In the genomic region with DNA sequence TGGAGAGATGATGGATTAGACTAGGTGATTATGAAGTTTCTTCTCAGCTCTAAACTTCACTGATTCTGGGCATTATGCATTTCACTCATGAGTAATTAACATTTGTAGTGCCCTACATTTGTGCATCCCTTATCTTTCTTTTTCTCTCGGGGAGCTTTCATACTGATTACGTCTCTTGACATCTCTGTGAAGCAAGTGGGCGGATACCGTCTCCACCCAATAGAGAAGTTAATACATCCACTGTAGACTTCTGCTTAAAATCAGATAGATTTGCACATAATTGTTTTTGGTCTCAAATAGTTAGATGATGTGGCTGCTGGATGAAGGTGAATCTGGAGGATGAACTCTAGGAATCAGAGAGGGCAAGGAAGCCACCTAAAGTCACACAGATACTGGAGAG, we compare ENCODE assay signal across 22 cellular contexts.
"Had no signal": no experiment of that assay in that cellular context is flagged by ENCODE, and none has a peak within 500 bp of the region (broad histone marks: within the 10 kb centered on the region; RNA-seq: fewer than 3 reads in every experiment).

No MANE protein-coding gene starts in this region.

- DNase-seq: stimulated activated CD4-positive, alpha-beta T cell treated with anti-CD3 and anti-CD28 coated beads, Interleukin-2, amount 100 ng/mL, for 48 hours; stimulated activated CD4-positive, alpha-beta T cell treated with anti-CD3 and anti-CD28 coated beads, Interleukin-4, amount 100 ng/mL, for 1 hour; stimulated activated CD4-positive, alpha-beta T cell treated with anti-CD3 and anti-CD28 coated beads, Interleukin-4, amount 100 ng/mL, for 24 hours; stimulated activated CD4-positive, alpha-beta T cell treated with anti-CD3 and anti-CD28 coated beads, Interleukin-4, amount 100 ng/mL, for 4 hours; stimulated activated CD8-positive, alpha-beta memory T cell treated with anti-CD3 and anti-CD28 coated beads, Interleukin-4, amount 100 ng/mL, for 48 hours; stimulated activated naive B cell treated with anti-CD40 and anti-IgM and Interleukin-4, amounts not matched to agents 10 μg/mL and 1 μg/mL and 100 μg/mL, for 72 hours; stimulated activated naive CD4-positive, alpha-beta T cell; stimulated activated naive CD4-positive, alpha-beta T cell treated with Interleukin-2 at 50 U/mL for 16 hours; stimulated activated naive CD8-positive, alpha-beta T cell treated with anti-CD3 and anti-CD28 coated beads, Interleukin-15, amount 100 ng/mL, for 72 hours; stimulated activated naive CD8-positive, alpha-beta T cell treated with anti-CD3 and anti-CD28 coated beads, Interleukin-15, Interleukin-2, amounts not matched to agents 100 U/mL and 50 U/mL, for 24 hours; stomach; substantia nigra; testis; thyroid gland; tibial artery; transverse colon; trophoblast cell; upper lobe of left lung; upper lobe of right lung; uterus had no signal

- ATAC-seq: stimulated activated effector memory CD8-positive, alpha-beta T cell treated with anti-CD3 and anti-CD28 coated beads, Interleukin-12 subunit alpha, Interleukin-12 subunit beta, amount 100 ng/mL, for 72 hours; stimulated activated memory B cell treated with anti-CD40 and anti-IgM and Interleukin-4, amounts not matched to agents 10 μg/mL and 1 μg/mL and 100 μg/mL, for 72 hours; stimulated activated naive B cell treated with anti-CD40 and anti-IgM and Interleukin-4, amounts not matched to agents 10 μg/mL and 1 μg/mL and 100 μg/mL, for 72 hours; stimulated activated naive CD8-positive, alpha-beta T cell treated with anti-CD3 and anti-CD28 coated beads, Interleukin-15, amount 100 ng/mL, for 72 hours; stimulated activated naive CD8-positive, alpha-beta T cell treated with anti-CD3 and anti-CD28 coated beads, Interleukin-15, Interleukin-2, amounts not matched to agents 100 U/mL and 50 U/mL, for 24 hours; upper lobe of right lung had no signal
